Comparison of ENCODE assay signal across 13 cellular contexts in the genomic region with DNA sequence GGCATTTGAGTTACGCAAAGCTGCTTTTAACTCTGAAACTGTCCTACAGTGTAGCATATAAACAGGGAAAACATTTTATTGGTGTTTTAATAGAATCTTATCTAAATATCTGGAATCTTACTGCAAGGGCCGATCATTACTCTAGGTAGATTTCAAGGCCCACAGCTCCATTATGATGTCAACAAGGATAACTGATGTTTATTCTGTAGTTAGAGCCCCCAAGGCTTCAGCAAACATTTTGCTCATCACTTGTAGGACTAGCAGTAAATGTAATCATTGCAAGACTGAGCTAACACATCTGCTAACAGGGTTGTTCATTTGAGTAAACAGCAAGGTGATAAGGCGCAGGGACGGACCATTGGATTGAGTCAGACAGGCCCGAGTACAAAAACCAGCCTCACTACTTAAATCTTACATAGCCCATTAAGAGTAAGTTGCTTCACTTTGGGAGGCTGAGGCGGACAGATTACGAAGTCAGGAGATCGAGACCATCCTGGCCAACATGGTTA.
"Had no signal": no experiment of that assay in that cellular context is flagged by ENCODE, and none has a peak within 500 bp of the region (broad histone marks: within the 10 kb centered on the region; RNA-seq: fewer than 3 reads in every experiment).

No MANE protein-coding gene starts in this region.

- H3K36me3 ChIP-seq: breast epithelium, upper lobe of left lung had no signal

- H3K4me1 ChIP-seq: breast epithelium, upper lobe of left lung had no signal

- H3K4me3 ChIP-seq: breast epithelium, sigmoid colon, upper lobe of left lung had no signal

- DNase-seq: activated CD4-positive, alpha-beta memory T cell treated with anti-CD3 and anti-CD28 coated beads for 36 hours; activated gamma-delta T cell; activated T-cell treated with anti-CD3 and anti-CD28 coated beads, Interleukin-2, amount 50 U/mL, for 48 hours; anterior cingulate cortex; endodermal cell; erythroblast; immature natural killer cell; nephron progenitor cell; sigmoid colon; stimulated activated CD4-positive, alpha-beta T cell treated with anti-CD3 and anti-CD28 coated beads, Interleukin-2, amount 100 ng/mL, for 24 hours; stimulated activated naive CD4-positive, alpha-beta T cell; upper lobe of left lung had no signal

- H3K27ac ChIP-seq: breast epithelium, sigmoid colon, upper lobe of left lung had no signal

- H3K9me3 ChIP-seq: breast epithelium, sigmoid colon, upper lobe of left lung had no signal

- H3K27me3 ChIP-seq: breast epithelium, sigmoid colon, upper lobe of left lung had no signal
